In the genomic region with DNA sequence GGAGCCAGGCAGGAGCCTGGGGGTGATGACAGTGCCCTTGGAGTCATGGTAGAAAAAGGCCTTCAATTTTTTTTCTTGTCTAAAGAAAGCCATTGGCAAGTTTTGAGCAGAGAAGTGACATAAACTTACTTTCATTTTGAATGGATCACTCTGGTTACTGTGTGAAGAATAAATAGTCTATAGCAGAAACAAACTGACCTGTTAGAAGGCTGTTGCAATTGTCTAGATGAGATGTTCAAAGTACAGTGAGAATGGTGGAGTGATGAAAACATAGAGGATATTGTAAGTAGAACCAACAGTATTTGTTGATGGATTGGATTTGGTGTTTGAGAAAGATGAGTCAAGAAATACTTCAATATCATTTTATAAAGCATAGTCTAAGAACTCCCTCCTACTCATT, we compare ENCODE assay signal across 22 cellular contexts.
"Had no signal": no experiment of that assay in that cellular context is flagged by ENCODE, and none has a peak within 500 bp of the region (broad histone marks: within the 10 kb centered on the region; RNA-seq: fewer than 3 reads in every experiment).

No MANE protein-coding gene starts in this region.

- DNase-seq: activated CD4-positive, alpha-beta T cell treated with anti-CD3 and anti-CD28 coated beads for 48 hours; activated CD4-positive, alpha-beta T cell treated with anti-CD3 and anti-CD28 coated beads, Interleukin-2, amount 50 U/mL, for 4 hours; activated CD4-positive, CD25-positive, alpha-beta regulatory T cell treated with anti-CD3 and anti-CD28 coated beads, Interleukin-2, amount 50 U/mL, for 72 hours; activated CD8-positive, alpha-beta memory T cell treated with anti-CD3 and anti-CD28 coated beads, Interleukin-2, amount 50 U/mL, for 48 hours; activated CD8-positive, alpha-beta T cell treated with anti-CD3 and anti-CD28 coated beads, Interleukin-2, amount 10 ng/mL, durations not matched to agents 7 days and 5 days; activated effector memory CD4-positive, alpha-beta T cell treated with Interleukin-2 at 50 U/mL for 16 hours; activated naive CD4-positive, alpha-beta T cell; activated T-cell treated with anti-CD3 and anti-CD28 coated beads, Interleukin-2, amount 50 U/mL, for 1 hour; aorta; caudate nucleus; colonic mucosa; NCI-H1105 treated with DMSO at 0.1 percent for 48 hours; NCI-H1436 treated with DMSO at 0.1 percent for 48 hours; NCI-H187; NCI-H2081; NCI-H510A treated with DMSO at 0.1 percent for 48 hours; PC-3; SHP77 treated with DMSO at 0.1 percent for 48 hours; T-helper 17 cell; T-helper 9 cell had no signal

- H3K36me3 ChIP-seq: breast epithelium, colonic mucosa had no signal

- H3K4me1 ChIP-seq: breast epithelium, colonic mucosa had no signal

- H3K4me3 ChIP-seq: breast epithelium, colonic mucosa had no signal

- H3K27ac ChIP-seq: breast epithelium, colonic mucosa had no signal

- ATAC-seq: activated CD8-positive, alpha-beta T cell treated with anti-CD3 and anti-CD28 coated beads, Interleukin-2, amount 10 ng/mL, durations not matched to agents 7 days and 5 days; PC-3; T-helper 17 cell; WTC11 had no signal

- H3K9me3 ChIP-seq: breast epithelium, colonic mucosa had no signal

- H3K27me3 ChIP-seq: breast epithelium, colonic mucosa had no signal
